In the genomic region with DNA sequence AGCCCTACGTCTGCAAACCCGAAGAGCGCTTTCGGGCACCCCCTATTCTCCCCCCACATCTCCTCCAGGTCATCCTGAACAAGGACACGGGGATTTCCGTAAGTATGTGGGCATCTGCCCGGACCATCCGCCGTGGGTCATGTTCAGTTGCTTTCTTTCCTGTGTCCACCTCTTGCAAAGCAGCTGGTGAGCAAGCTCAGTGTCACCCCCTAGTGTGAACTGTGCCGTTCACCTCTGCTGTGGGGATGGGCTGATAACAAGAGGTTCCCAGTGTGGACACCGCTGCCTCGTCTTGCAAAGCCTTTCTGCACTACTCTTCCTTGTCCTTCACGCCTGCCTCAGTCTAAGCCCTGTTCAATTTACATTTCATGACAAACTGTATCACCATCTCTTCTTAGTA, we compare ENCODE assay signal across 21 cellular contexts. TPM values are rescaled to one million over a fixed set of nuclear protein-coding genes. Genes with fewer than 3 reads are reported as not detected.
DNase-seq lines count a peak whose midpoint lies in the region; ATAC-seq and TF ChIP-seq lines count a peak whose summit lies in the region.
"Had no signal": no experiment of that assay in that cellular context is flagged by ENCODE, and none has a peak within 500 bp of the region (broad histone marks: within the 10 kb centered on the region; RNA-seq: fewer than 3 reads in every experiment).

No MANE protein-coding gene starts in this region.

- H3K4me1 ChIP-seq in OCI-LY1 (ENCODE audit: insufficient read depth, low read length, severe bottlenecking), result peaks cover 6% of the 10 kb centered on the region
- H3K4me1 ChIP-seq in body of pancreas, result no peaks in the 10 kb centered on the region
- H3K4me1 ChIP-seq: A549 had no signal

- CTCF ChIA-PET in activated CD4-positive, alpha-beta T cell treated with anti-CD3 and anti-CD28 coated beads, Interleukin-2, amount 10 ng/mL, durations not matched to agents 7 days and 5 days (lab: Charles Lee), result interaction anchor here (1.1 to 1.7 kb wide), 2 partner anchors 9 kb away, joined by 4 to 6 read pairs; partner anchors contain the start of gene PRKAB1

- TF ChIP-seq CTCF in OCI-LY1 (IDR thresholded peaks at IDR 0.05; ENCODE audit: low read length) (0 out of 2 replicates have a peak, but pooled peaks have one; percentile 8), body of pancreas (IDR thresholded peaks at IDR 0.05) (no peak)

- H3K27me3 ChIP-seq in OCI-LY1 (ENCODE audit: insufficient read depth, low read length), result no peaks in the 10 kb centered on the region
- no peaks in the 10 kb centered on the region for H3K27me3 ChIP-seq in body of pancreas
- H3K27me3 ChIP-seq: BLaER1 treated with 17β-estradiol and CSF1 and Interleukin-3, amounts not matched to agents 10 nM and 100 nM; upper lobe of right lung had no signal

- H3K4me3 ChIP-seq in OCI-LY1 (ENCODE audit: low read depth, low read length, poor library complexity, severe bottlenecking) (no peak overlapping the region), body of pancreas (no peak overlapping the region)
- H3K4me3 ChIP-seq: A549; BLaER1 treated with 17β-estradiol and CSF1 and Interleukin-3, amounts not matched to agents 10 nM and 100 nM; upper lobe of right lung had no signal

- H2AFZ ChIP-seq in OCI-LY1 (ENCODE audit: low read length), result no peak overlapping the region

- no peaks in the 10 kb centered on the region for H3K9me2 ChIP-seq in OCI-LY1 (ENCODE audit: low read depth, low read length)

- H3K4me1 Mint-ChIP-seq in activated CD4-positive, alpha-beta T cell treated with anti-CD3 and anti-CD28 coated beads, Interleukin-2, amount 10 ng/mL, durations not matched to agents 24 days and 14 days, result peaks cover 34% of the 10 kb centered on the region
- peaks cover 31% of the 10 kb centered on the region for H3K4me1 Mint-ChIP-seq in activated CD4-positive, alpha-beta T cell treated with anti-CD3 and anti-CD28 coated beads, Interleukin-2, amount 10 ng/mL, durations not matched to agents 7 days and 5 days
- peaks cover 38% of the 10 kb centered on the region for H3K4me1 Mint-ChIP-seq in dendritic cell treated with granulocyte-macrophage colony-stimulating factor and Interleukin-4, amounts not matched to agents 40 ng/mL and 50 ng/mL, for 4 days (ENCODE audit: low read depth)
- H3K4me1 Mint-ChIP-seq in stimulated activated memory B cell treated with anti-CD40 and anti-IgM and Interleukin-4, amounts not matched to agents 10 μg/mL and 1 μg/mL and 100 μg/mL, for 72 hours, result peaks cover 50% of the 10 kb centered on the region
- H3K4me1 Mint-ChIP-seq: mesothelial cell of epicardium had no signal

- H3K79me2 ChIP-seq in OCI-LY1 (ENCODE audit: insufficient read depth, low read length), result no peaks in the 10 kb centered on the region

- H3K9me3 Mint-ChIP-seq in activated CD4-positive, alpha-beta T cell treated with anti-CD3 and anti-CD28 coated beads, Interleukin-2, amount 10 ng/mL, durations not matched to agents 24 days and 14 days, result no peaks in the 10 kb centered on the region
- no peaks in the 10 kb centered on the region for H3K9me3 Mint-ChIP-seq in activated CD4-positive, alpha-beta T cell treated with anti-CD3 and anti-CD28 coated beads, Interleukin-2, amount 10 ng/mL, durations not matched to agents 7 days and 5 days
- H3K9me3 Mint-ChIP-seq in dendritic cell treated with granulocyte-macrophage colony-stimulating factor and Interleukin-4, amounts not matched to agents 40 ng/mL and 50 ng/mL, for 4 days, result no peaks in the 10 kb centered on the region
- no peaks in the 10 kb centered on the region for H3K9me3 Mint-ChIP-seq in stimulated activated memory B cell treated with anti-CD40 and anti-IgM and Interleukin-4, amounts not matched to agents 10 μg/mL and 1 μg/mL and 100 μg/mL, for 72 hours
- H3K9me3 Mint-ChIP-seq: mesothelial cell of epicardium had no signal

- WGBS in body of pancreas, 2 donors, result 89 to 95% methylated on average over 13 of the region's 13 CpGs

- H3K9ac ChIP-seq in OCI-LY1 (ENCODE audit: low read length), result no peak overlapping the region
- H3K9ac ChIP-seq: BLaER1 treated with 17β-estradiol and CSF1 and Interleukin-3, amounts not matched to agents 10 nM and 100 nM had no signal

- H3K9me3 ChIP-seq in OCI-LY1 (ENCODE audit: low read length), result no peaks in the 10 kb centered on the region
- no peaks in the 10 kb centered on the region for H3K9me3 ChIP-seq in body of pancreas
- H3K9me3 ChIP-seq: A549; BLaER1 treated with 17β-estradiol and CSF1 and Interleukin-3, amounts not matched to agents 10 nM and 100 nM; upper lobe of right lung had no signal

- no peaks in the 10 kb centered on the region for H3K27me3 Mint-ChIP-seq in activated CD4-positive, alpha-beta T cell treated with anti-CD3 and anti-CD28 coated beads, Interleukin-2, amount 10 ng/mL, durations not matched to agents 24 days and 14 days
- H3K27me3 Mint-ChIP-seq in activated CD4-positive, alpha-beta T cell treated with anti-CD3 and anti-CD28 coated beads, Interleukin-2, amount 10 ng/mL, durations not matched to agents 7 days and 5 days, result no peaks in the 10 kb centered on the region
- H3K27me3 Mint-ChIP-seq in dendritic cell treated with granulocyte-macrophage colony-stimulating factor and Interleukin-4, amounts not matched to agents 40 ng/mL and 50 ng/mL, for 4 days, result no peaks in the 10 kb centered on the region
- H3K27me3 Mint-ChIP-seq in stimulated activated memory B cell treated with anti-CD40 and anti-IgM and Interleukin-4, amounts not matched to agents 10 μg/mL and 1 μg/mL and 100 μg/mL, for 72 hours, result no peaks in the 10 kb centered on the region

- H3K4me2 ChIP-seq in OCI-LY1 (ENCODE audit: low read length), result no peak overlapping the region
- H3K4me2 ChIP-seq: A549 had no signal

- intact Hi-C loops in activated CD4-positive, alpha-beta T cell treated with anti-CD3 and anti-CD28 coated beads, Interleukin-2, amount 10 ng/mL, durations not matched to agents 24 days and 14 days (cut with micrococcal nuclease), result no loop called here
- intact Hi-C loops in dendritic cell treated with granulocyte-macrophage colony-stimulating factor and Interleukin-4, amounts not matched to agents 40 ng/mL and 50 ng/mL, for 4 days (cut with micrococcal nuclease), result no loop called here
- intact Hi-C loops in body of pancreas (cut with DNase I), result no loop called here

- H3K36me3 Mint-ChIP-seq in activated CD4-positive, alpha-beta T cell treated with anti-CD3 and anti-CD28 coated beads, Interleukin-2, amount 10 ng/mL, durations not matched to agents 24 days and 14 days (ENCODE audit: low read depth), result peaks cover 88% of the 10 kb centered on the region
- H3K36me3 Mint-ChIP-seq in activated CD4-positive, alpha-beta T cell treated with anti-CD3 and anti-CD28 coated beads, Interleukin-2, amount 10 ng/mL, durations not matched to agents 7 days and 5 days (ENCODE audit: low read depth), result peaks cover 76% of the 10 kb centered on the region
- peaks cover 100% of the 10 kb centered on the region for H3K36me3 Mint-ChIP-seq in dendritic cell treated with granulocyte-macrophage colony-stimulating factor and Interleukin-4, amounts not matched to agents 40 ng/mL and 50 ng/mL, for 4 days (ENCODE audit: low read depth)
- peaks cover 84% of the 10 kb centered on the region for H3K36me3 Mint-ChIP-seq in stimulated activated memory B cell treated with anti-CD40 and anti-IgM and Interleukin-4, amounts not matched to agents 10 μg/mL and 1 μg/mL and 100 μg/mL, for 72 hours

- H3K27ac ChIP-seq in OCI-LY1 (ENCODE audit: low read depth, low read length, poor library complexity, severe bottlenecking) (no peak overlapping the region), body of pancreas (no peak overlapping the region)
- H3K27ac ChIP-seq: A549; BLaER1 treated with 17β-estradiol and CSF1 and Interleukin-3, amounts not matched to agents 10 nM and 100 nM; upper lobe of right lung had no signal

- no peaks in the 10 kb centered on the region for H3F3A ChIP-seq in OCI-LY1 (ENCODE audit: insufficient read depth, low read length)

- no peak for TF ChIP-seq POLR2A in body of pancreas (IDR thresholded peaks at IDR 0.05)

- H3K36me3 ChIP-seq in OCI-LY1 (ENCODE audit: insufficient read depth, low read length) (peaks cover 99% of the 10 kb centered on the region), body of pancreas (replicated peaks in 1 of 2; ENCODE audit: insufficient read depth in 1 of 2, low read depth in 2 of 2) (peaks cover 34 to 57% of the 10 kb centered on the region in 2 donors)

- H3K4me3 Mint-ChIP-seq in activated CD4-positive, alpha-beta T cell treated with anti-CD3 and anti-CD28 coated beads, Interleukin-2, amount 10 ng/mL, durations not matched to agents 24 days and 14 days, result no peak overlapping the region
- no peak overlapping the region for H3K4me3 Mint-ChIP-seq in activated CD4-positive, alpha-beta T cell treated with anti-CD3 and anti-CD28 coated beads, Interleukin-2, amount 10 ng/mL, durations not matched to agents 7 days and 5 days
- no peak overlapping the region for H3K4me3 Mint-ChIP-seq in dendritic cell treated with granulocyte-macrophage colony-stimulating factor and Interleukin-4, amounts not matched to agents 40 ng/mL and 50 ng/mL, for 4 days
- H3K4me3 Mint-ChIP-seq in stimulated activated memory B cell treated with anti-CD40 and anti-IgM and Interleukin-4, amounts not matched to agents 10 μg/mL and 1 μg/mL and 100 μg/mL, for 72 hours, result no peak overlapping the region
- H3K4me3 Mint-ChIP-seq: mesothelial cell of epicardium had no signal

- ATAC-seq in stimulated activated memory B cell treated with anti-CD40 and anti-IgM and Interleukin-4, amounts not matched to agents 10 μg/mL and 1 μg/mL and 100 μg/mL, for 72 hours, result no peak
- ATAC-seq in body of pancreas, result no peak
- ATAC-seq: left cardiac atrium; stimulated activated naive CD8-positive, alpha-beta T cell treated with anti-CD3 and anti-CD28 coated beads, Interleukin-15, Interleukin-2, amounts not matched to agents 100 U/mL and 50 U/mL, for 24 hours had no signal

- no peaks in the 10 kb centered on the region for H4K20me1 ChIP-seq in OCI-LY1 (ENCODE audit: insufficient read depth, low read length)

- no peak for DNase-seq in activated CD4-positive, alpha-beta T cell treated with anti-CD3 and anti-CD28 coated beads, Interleukin-2, amount 10 ng/mL, durations not matched to agents 24 days and 14 days
- DNase-seq in activated CD4-positive, alpha-beta T cell treated with anti-CD3 and anti-CD28 coated beads, Interleukin-2, amount 10 ng/mL, durations not matched to agents 7 days and 5 days, result no peak
- DNase-seq in NCI-H748 (lab: John Stamatoyannopoulos, UW; ENCODE audit: unreplicated experiment) (no peak), body of pancreas (no peak), T1000 (lab: John Stamatoyannopoulos, UW) (no peak)
- DNase-seq: activated CD4-positive, alpha-beta T cell treated with anti-CD3 and anti-CD28 coated beads for 48 hours; activated naive CD4-positive, alpha-beta T cell treated with Interleukin-2 at 50 U/mL for 16 hours; aorta; effector CD8-positive, alpha-beta T cell; left cardiac atrium; NCI-H2107; NCI-H524 treated with DMSO at 0.1 percent for 48 hours; stimulated activated CD4-positive, alpha-beta T cell treated with anti-CD3 and anti-CD28 coated beads, Interleukin-2, amount 100 ng/mL, for 24 hours; stimulated activated naive CD8-positive, alpha-beta T cell treated with anti-CD3 and anti-CD28 coated beads, Interleukin-15, Interleukin-2, amounts not matched to agents 100 U/mL and 50 U/mL, for 24 hours; upper lobe of right lung had no signal

- peak overlapping the region; percentile 21 for H3K27ac Mint-ChIP-seq in activated CD4-positive, alpha-beta T cell treated with anti-CD3 and anti-CD28 coated beads, Interleukin-2, amount 10 ng/mL, durations not matched to agents 24 days and 14 days
- H3K27ac Mint-ChIP-seq in activated CD4-positive, alpha-beta T cell treated with anti-CD3 and anti-CD28 coated beads, Interleukin-2, amount 10 ng/mL, durations not matched to agents 7 days and 5 days, result no peak overlapping the region
- H3K27ac Mint-ChIP-seq in dendritic cell treated with granulocyte-macrophage colony-stimulating factor and Interleukin-4, amounts not matched to agents 40 ng/mL and 50 ng/mL, for 4 days, result peak overlapping the region; percentile 43
- peak overlapping the region; percentile 20 for H3K27ac Mint-ChIP-seq in stimulated activated memory B cell treated with anti-CD40 and anti-IgM and Interleukin-4, amounts not matched to agents 10 μg/mL and 1 μg/mL and 100 μg/mL, for 72 hours
- H3K27ac Mint-ChIP-seq: mesothelial cell of epicardium had no signal

- POLR2A ChIA-PET in activated CD4-positive, alpha-beta T cell treated with anti-CD3 and anti-CD28 coated beads, Interleukin-2, amount 10 ng/mL, durations not matched to agents 7 days and 5 days (lab: Charles Lee), result no interaction called here

RNA-seq across cellular contexts. Expression of gene PRKAB1, which starts 8.6 kb away (rescaled TPM):
- total RNA-seq in activated CD4-positive, alpha-beta T cell treated with anti-CD3 and anti-CD28 coated beads, Interleukin-2, amount 10 ng/mL, durations not matched to agents 24 days and 14 days, result 27.5 and 33.3 TPM in 2 replicates
- total RNA-seq in activated CD4-positive, alpha-beta T cell treated with anti-CD3 and anti-CD28 coated beads, Interleukin-2, amount 10 ng/mL, durations not matched to agents 7 days and 5 days, result 10 to 100 TPM; 30.7 to 37.2 TPM
- total RNA-seq in body of pancreas, result 10 to 100 TPM; 13.5 to 20.5 TPM
